ENCODE assay signal across 32 cellular contexts in genomic region chr15:34013746-34014145, GRCh38. TPM values are rescaled to one million over a fixed set of nuclear protein-coding genes. Genes with fewer than 3 reads are reported as not detected.
"Had no signal": no experiment of that assay in that cellular context is flagged by ENCODE, and none has a peak within 500 bp of the region (broad histone marks: within the 10 kb centered on the region; RNA-seq: fewer than 3 reads in every experiment).

No MANE protein-coding gene starts in this region.

- H3K9ac ChIP-seq: neural progenitor cell had no signal

- H3K9me3 ChIP-seq: heart left ventricle, left ventricle myocardium inferior, mucosa of descending colon, ovary, right atrium auricular region, right lobe of liver, stomach, testis, thyroid gland, transverse colon, upper lobe of right lung had no signal

- ATAC-seq: heart left ventricle; mucosa of descending colon; natural killer cell; right lobe of liver; stimulated activated naive B cell treated with anti-CD40 and anti-IgM and Interleukin-4, amounts not matched to agents 10 μg/mL and 1 μg/mL and 100 μg/mL, for 72 hours; stimulated activated naive CD8-positive, alpha-beta T cell treated with anti-CD3 and anti-CD28 coated beads, Interleukin-15, Interleukin-2, amounts not matched to agents 100 U/mL and 50 U/mL, for 24 hours; upper lobe of right lung had no signal

- H3K27me3 ChIP-seq: heart left ventricle, hepatocyte, neural progenitor cell, ovary, right atrium auricular region, right lobe of liver, stomach, testis, thyroid gland, transverse colon, upper lobe of right lung had no signal

- H3K4me2 ChIP-seq: hepatocyte, neural progenitor cell had no signal

- H3K36me3 Mint-ChIP-seq: natural killer cell had no signal

- H3K36me3 ChIP-seq: heart left ventricle, left ventricle myocardium inferior, neural progenitor cell, ovary, right atrium auricular region, right lobe of liver, stomach, thyroid gland, transverse colon, upper lobe of right lung had no signal

- H3K27ac Mint-ChIP-seq: natural killer cell; nephron progenitor cell; neural progenitor cell; progenitor cell of endocrine pancreas; stimulated activated naive B cell treated with anti-CD40 and anti-IgM and Interleukin-4, amounts not matched to agents 10 μg/mL and 1 μg/mL and 100 μg/mL, for 72 hours had no signal

- H3K4me1 ChIP-seq: left ventricle myocardium inferior, neural progenitor cell, right atrium auricular region, right lobe of liver, testis, transverse colon, upper lobe of right lung had no signal

- H2AFZ ChIP-seq: hepatocyte, neural progenitor cell had no signal

- H3K79me2 ChIP-seq: hepatocyte had no signal

- H3K27me3 Mint-ChIP-seq: naive B cell; progenitor cell of endocrine pancreas; stimulated activated naive B cell treated with anti-CD40 and anti-IgM and Interleukin-4, amounts not matched to agents 10 μg/mL and 1 μg/mL and 100 μg/mL, for 72 hours had no signal

- H3K27ac ChIP-seq: heart left ventricle, hepatocyte, left ventricle myocardium inferior, neural progenitor cell, ovary, right atrium auricular region, right lobe of liver, skin epidermis, stomach, testis, transverse colon, upper lobe of right lung had no signal

- H3K9me3 Mint-ChIP-seq: natural killer cell; stimulated activated naive B cell treated with anti-CD40 and anti-IgM and Interleukin-4, amounts not matched to agents 10 μg/mL and 1 μg/mL and 100 μg/mL, for 72 hours had no signal

- H3K4me3 ChIP-seq: heart left ventricle, hepatocyte, left ventricle myocardium inferior, lung, mucosa of descending colon, neural progenitor cell, ovary, right atrium auricular region, right lobe of liver, skin epidermis, stomach, testis, thyroid gland, transverse colon, upper lobe of right lung had no signal

- DNase-seq: heart left ventricle; islet precursor cell; left ventricle myocardium inferior; midbrain; mucosa of descending colon; naive B cell; natural killer cell; nephron progenitor cell; ovary; right lobe of liver; stimulated activated CD4-positive, alpha-beta T cell treated with anti-CD3 and anti-CD28 coated beads, Interleukin-12 subunit alpha, Interleukin-12 subunit beta, amount 100 ng/mL, for 4 hours; stimulated activated CD4-positive, alpha-beta T cell treated with anti-CD3 and anti-CD28 coated beads, Interleukin-15, amount 100 ng/mL, for 24 hours; stimulated activated CD4-positive, alpha-beta T cell treated with anti-CD3 and anti-CD28 coated beads, Interleukin-2, amount 100 ng/mL, for 24 hours; stimulated activated CD4-positive, alpha-beta T cell treated with anti-CD3 and anti-CD28 coated beads, Interleukin-4, amount 100 ng/mL, for 1 hour; stimulated activated naive B cell treated with anti-CD40 and anti-IgM and Interleukin-4, amounts not matched to agents 10 μg/mL and 1 μg/mL and 100 μg/mL, for 72 hours; stimulated activated naive CD8-positive, alpha-beta T cell treated with anti-CD3 and anti-CD28 coated beads, Interleukin-15, Interleukin-2, amounts not matched to agents 100 U/mL and 50 U/mL, for 24 hours; stomach; testis; transverse colon; upper lobe of right lung had no signal

- H3K4me3 Mint-ChIP-seq: naive B cell; natural killer cell; nephron progenitor cell; neural progenitor cell; stimulated activated naive B cell treated with anti-CD40 and anti-IgM and Interleukin-4, amounts not matched to agents 10 μg/mL and 1 μg/mL and 100 μg/mL, for 72 hours had no signal

RNA-seq across cellular contexts. Expression of gene CHRM5, which starts 45.4 kb away (rescaled TPM):
- total RNA-seq: heart left ventricle, hepatocyte, kidney epithelial cell, left ventricle myocardium inferior, lower leg skin, mesenteric fat pad, mucosa of descending colon, omental fat pad, progenitor cell of endocrine pancreas, pulmonary artery endothelial cell, right atrium auricular region, right lobe of liver, stomach, thyroid gland, transverse colon, upper lobe of right lung had no signal
- polyA plus RNA-seq: heart left ventricle, hepatocyte, ovary, stomach had no signal
